ENCODE assay signal across 17 cellular contexts in the genomic region with DNA sequence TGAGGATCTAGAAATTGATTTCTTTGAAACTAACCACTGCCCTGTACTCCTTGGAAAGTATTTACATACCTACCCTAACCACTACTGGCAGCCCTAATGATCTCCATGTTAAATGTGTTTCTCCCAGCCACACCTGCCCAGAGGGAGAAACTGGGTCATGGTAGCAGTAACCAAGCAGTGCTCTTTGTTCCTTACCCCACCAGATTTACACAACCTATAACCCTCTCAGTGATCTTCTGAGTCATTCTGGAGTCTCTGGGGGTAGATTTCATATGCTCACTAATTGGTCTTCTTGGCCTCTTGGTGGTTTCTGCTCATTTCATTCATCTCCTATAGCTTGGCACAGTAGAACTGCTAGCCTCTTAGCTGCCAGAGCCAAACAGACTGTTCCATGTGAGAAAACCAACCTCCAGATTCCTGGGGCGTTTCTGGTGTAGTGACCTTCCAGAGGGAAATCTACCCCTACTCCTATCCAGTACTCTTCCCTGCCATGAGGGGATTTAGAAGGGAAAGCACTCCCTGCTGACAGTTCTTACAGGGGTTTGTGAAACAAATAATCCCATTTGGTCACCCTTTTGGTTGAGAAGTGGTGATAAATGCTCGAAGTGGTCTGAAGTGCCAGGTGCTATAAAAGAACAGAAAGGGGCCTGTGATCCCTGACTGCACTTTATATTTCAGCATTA. TPM values are rescaled to one million over a fixed set of nuclear protein-coding genes. Genes with fewer than 3 reads are reported as not detected.
DNase-seq lines count a peak whose midpoint lies in the region; ATAC-seq, FAIRE-seq and TF ChIP-seq lines count a peak whose summit lies in the region.
"Had no signal": no experiment of that assay in that cellular context is flagged by ENCODE, and none has a peak within 500 bp of the region (broad histone marks: within the 10 kb centered on the region; RNA-seq: fewer than 3 reads in every experiment).

No MANE protein-coding gene starts in this region.

- H3K27ac ChIP-seq in RWPE2 (ENCODE audit: poor library complexity, severe bottlenecking) (peak overlapping the region; percentile 87), mesenchymal stem cell (ENCODE audit: low read length, poor library complexity, severe bottlenecking) (no peak overlapping the region), prostate gland (no peak overlapping the region)
- H3K27ac ChIP-seq: gastrocnemius medialis, transverse colon had no signal

- H2AFZ ChIP-seq in mesenchymal stem cell (ENCODE audit: low read depth, low read length), result no peak overlapping the region

- no peak overlapping the region for H2BK5ac ChIP-seq in mesenchymal stem cell (ENCODE audit: low read depth, low read length, poor library complexity, severe bottlenecking)

- intact Hi-C loops in prostate gland (cut with DNase I), result no loop called here

- H3K14ac ChIP-seq in mesenchymal stem cell (ENCODE audit: low read length in 2 of 2), result no peak overlapping the region

- no peak overlapping the region for H3K23ac ChIP-seq in mesenchymal stem cell (ENCODE audit: low read length in 2 of 2)

- H3K9ac ChIP-seq in mesenchymal stem cell (ENCODE audit: low read length), result no peak overlapping the region

- WGBS in mesenchymal stem cell, result 17% methylated on average over 1 of the region's 2 CpGs
- 71% methylated on average over 2 of the region's 2 CpGs for WGBS in prostate gland

- no peak overlapping the region for H3K4ac ChIP-seq in mesenchymal stem cell (ENCODE audit: low read depth in 1 of 2, low read length in 2 of 2)

- H3K18ac ChIP-seq in mesenchymal stem cell (ENCODE audit: low read depth in 1 of 2, low read length in 2 of 2), result no peak overlapping the region

- no peaks in the 10 kb centered on the region for H3K79me1 ChIP-seq in mesenchymal stem cell (replicated peaks; ENCODE audit: low read length, poor library complexity, severe bottlenecking)

- H4K91ac ChIP-seq in mesenchymal stem cell (ENCODE audit: low read length), result no peak overlapping the region

- H3K9me3 ChIP-seq in RWPE2 (ENCODE audit: severe bottlenecking), result no peaks in the 10 kb centered on the region
- no peaks in the 10 kb centered on the region for H3K9me3 ChIP-seq in mesenchymal stem cell (ENCODE audit: control insufficient read depth, low read length)
- H3K9me3 ChIP-seq in prostate gland, result no peaks in the 10 kb centered on the region
- H3K9me3 ChIP-seq: gastrocnemius medialis, transverse colon had no signal

- TF ChIP-seq POLR2A in prostate gland (IDR thresholded peaks at IDR 0.05), result no peak

- H2BK120ac ChIP-seq in mesenchymal stem cell (ENCODE audit: low read depth, low read length), result no peak overlapping the region

- FAIRE-seq in D721Med (lab: Jason Lieb, UNC), result no peak
- FAIRE-seq: TTC549 had no signal

- H3K36me3 ChIP-seq in RWPE2 (ENCODE audit: low read depth) (no peaks in the 10 kb centered on the region), mesenchymal stem cell (ENCODE audit: control insufficient read depth in 1 of 2, insufficient read depth in 2 of 2, low read depth in 1 of 2, low read length in 2 of 2) (no peaks in the 10 kb centered on the region), prostate gland (no peaks in the 10 kb centered on the region)
- H3K36me3 ChIP-seq: gastrocnemius medialis, transverse colon had no signal

- no peak for TF ChIP-seq CTCF in RWPE2 (IDR thresholded peaks at IDR 0.05; ENCODE audit: poor library complexity, severe bottlenecking)
- no peak for TF ChIP-seq CTCF in D721Med (IDR thresholded peaks at IDR 0.05; ENCODE audit: insufficient read depth, missing control alignments)
- TF ChIP-seq CTCF in prostate gland (IDR thresholded peaks at IDR 0.05), result no peak

- H3K4me1 ChIP-seq in RWPE2 (ENCODE audit: insufficient read depth, poor library complexity, severe bottlenecking) (peaks cover 27% of the 10 kb centered on the region), mesenchymal stem cell (ENCODE audit: control insufficient read depth, insufficient read depth, low read depth, low read length) (peaks cover 2% of the 10 kb centered on the region), prostate gland (replicated peaks) (no peaks in the 10 kb centered on the region)
- H3K4me1 ChIP-seq: gastrocnemius medialis had no signal

- DNase-seq in RWPE2 (ENCODE audit: low spot score) (no peak), mesenchymal stem cell (peak; percentile 22), D721Med (ENCODE audit: insufficient read length, low spot score) (no peak), prostate gland (ENCODE audit: low spot score) (no peak), hypothalamus (lab: John Stamatoyannopoulos, UW) (no peak), DMS153 (lab: John Stamatoyannopoulos, UW) (no peak)
- DNase-seq: activated CD8-positive, alpha-beta memory T cell treated with anti-CD3 and anti-CD28 coated beads, Interleukin-2, amount 10 ng/mL, durations not matched to agents 7 days and 5 days; activated naive CD8-positive, alpha-beta T cell treated with anti-CD3 and anti-CD28 coated beads, Interleukin-2, amount 10 ng/mL, durations not matched to agents 7 days and 5 days; gastrocnemius medialis; GOT3; Karpas-422; kidney glomerular epithelial cell; NCI-H446; transverse colon had no signal

- no peak overlapping the region for H3K4me3 ChIP-seq in RWPE2 (ENCODE audit: severe bottlenecking)
- no peak overlapping the region for H3K4me3 ChIP-seq in mesenchymal stem cell (ENCODE audit: insufficient read depth in 1 of 2, low read depth in 1 of 2, low read length in 2 of 2)
- H3K4me3 ChIP-seq in prostate gland, result no peak overlapping the region
- H3K4me3 ChIP-seq: gastrocnemius medialis, transverse colon had no signal

- no peak overlapping the region for H2BK12ac ChIP-seq in mesenchymal stem cell (ENCODE audit: low read length in 2 of 2)

- H3K4me2 ChIP-seq in mesenchymal stem cell (ENCODE audit: low read length, poor library complexity, severe bottlenecking), result no peak overlapping the region

- ATAC-seq in GM18520 (IDR thresholded peaks at IDR 0.05; ENCODE audit: unreplicated experiment), result peak; percentile 40
- ATAC-seq in HG02852 (IDR thresholded peaks at IDR 0.05; ENCODE audit: unreplicated experiment), result peak; percentile 54
- ATAC-seq in RWPE2 (ENCODE audit: low read depth), result peak; percentile 19; the same call in 1 of the 3 replicates
- ATAC-seq: activated CD8-positive, alpha-beta memory T cell treated with anti-CD3 and anti-CD28 coated beads, Interleukin-2, amount 10 ng/mL, durations not matched to agents 7 days and 5 days; gastrocnemius medialis had no signal

- no peak overlapping the region for H2BK15ac ChIP-seq in mesenchymal stem cell (ENCODE audit: low read depth, poor library complexity, severe bottlenecking)

- H3K27me3 ChIP-seq in RWPE2 (ENCODE audit: insufficient read depth, poor library complexity, severe bottlenecking) (no peaks in the 10 kb centered on the region), mesenchymal stem cell (ENCODE audit: control insufficient read depth in 1 of 2, insufficient read depth in 1 of 2, low read length in 2 of 2) (no peaks in the 10 kb centered on the region), prostate gland (replicated peaks; ENCODE audit: insufficient read depth) (no peaks in the 10 kb centered on the region)
- H3K27me3 ChIP-seq: gastrocnemius medialis, transverse colon had no signal

- peak overlapping the region; percentile 33 for H2AK5ac ChIP-seq in mesenchymal stem cell (ENCODE audit: low read length, severe bottlenecking)

- no peak overlapping the region for H4K8ac ChIP-seq in mesenchymal stem cell (ENCODE audit: low read length)

RNA-seq across cellular contexts. Expression of gene LRIG2, which starts 36.2 kb away (rescaled TPM):
- polyA plus RNA-seq in mesenchymal stem cell (2013, experiment 1 of 2), result 4.5 TPM
- 4.3 TPM for polyA plus RNA-seq in mesenchymal stem cell (2013, experiment 2 of 2)
- total RNA-seq in prostate gland, result 10 to 100 TPM; 20.8 to 26.6 TPM
